8 cellular contexts compared by ENCODE assay signal in genomic region chr12:111685811-111686573, GRCh38. TPM values are rescaled to one million over a fixed set of nuclear protein-coding genes. Genes with fewer than 3 reads are reported as not detected.
DNase-seq lines count a peak whose midpoint lies in the region; ATAC-seq and TF ChIP-seq lines count a peak whose summit lies in the region.

TSS of gene ACAD10 (plus strand) at chr12:111686053. CDS start at chr12:111692710, 6,657 bp downstream.
TSS of gene BRAP (minus strand) at chr12:111685956. CDS start at chr12:111685792, 164 bp downstream.

- DNase-seq in AML-193 (lab: John Stamatoyannopoulos, UW) (peak; percentile 86 to 89), NCI-H460 (ENCODE audit: extremely low read depth, low read depth) (peak; percentile 92), cerebellar nuclear complex (lab: John Stamatoyannopoulos, UW) (peak; percentile 18 to 40), islet precursor cell (peak; percentile 99)
- DNase-seq in activated CD4-positive, CD25-positive, alpha-beta regulatory T cell treated with anti-CD3 and anti-CD28 coated beads, Interleukin-2, amount 50 U/mL, for 72 hours: peak; percentile 95
- DNase-seq in stimulated activated CD4-positive, alpha-beta T cell treated with anti-CD3 and anti-CD28 coated beads, Interleukin-12 subunit alpha, Interleukin-12 subunit beta, amount 100 ng/mL, for 4 hours: peak; percentile 90

- ATAC-seq in HG03378 (IDR thresholded peaks at IDR 0.05; ENCODE audit: unreplicated experiment): peak; percentile 80

- peak; percentile 98 for TF ChIP-seq POLR2A in GM19099 (IDR thresholded peaks at IDR 0.05; ENCODE audit: extremely low read depth, insufficient read length, low read depth)

RNA-seq across cellular contexts. Expression of gene ACAD10, which starts in this region (rescaled TPM):
- total RNA-seq in NCI-H460 (2014; rRNA removed; shearing (Covaris generic)): 9.8 and 19.0 TPM in 2 replicates
- polyA plus RNA-seq in NCI-H460 (2014; cell fraction: nucleus; rRNA removed): 48.7 and 57.1 TPM in 2 replicates

RNA-seq across cellular contexts. Expression of gene BRAP, which starts in this region (rescaled TPM):
- total RNA-seq in NCI-H460 (2014; rRNA removed; shearing (Covaris generic)): 11.8 and 14.3 TPM in 2 replicates
- polyA plus RNA-seq in NCI-H460 (2014; cell fraction: nucleus; rRNA removed): 7.2 and 9.6 TPM in 2 replicates

Comparison
In these comparisons a context has a peak if more than half of its experiments do, and no peak if none do; other contexts are left out.
1. Peak in every context shown above with its lines: DNase-seq and ATAC-seq.
2. DNase-seq: peak in every context shown above with its lines; median percentile 99 in islet precursor cell; 95 in activated CD4-positive, CD25-positive, alpha-beta regulatory T cell treated with anti-CD3 and anti-CD28 coated beads, Interleukin-2, amount 50 U/mL, for 72 hours; 92 in NCI-H460; 90 in stimulated activated CD4-positive, alpha-beta T cell treated with anti-CD3 and anti-CD28 coated beads, Interleukin-12 subunit alpha, Interleukin-12 subunit beta, amount 100 ng/mL, for 4 hours; 88 in AML-193; 29 in cerebellar nuclear complex.